ENCODE assay signal across 8 cellular contexts in the genomic region with DNA sequence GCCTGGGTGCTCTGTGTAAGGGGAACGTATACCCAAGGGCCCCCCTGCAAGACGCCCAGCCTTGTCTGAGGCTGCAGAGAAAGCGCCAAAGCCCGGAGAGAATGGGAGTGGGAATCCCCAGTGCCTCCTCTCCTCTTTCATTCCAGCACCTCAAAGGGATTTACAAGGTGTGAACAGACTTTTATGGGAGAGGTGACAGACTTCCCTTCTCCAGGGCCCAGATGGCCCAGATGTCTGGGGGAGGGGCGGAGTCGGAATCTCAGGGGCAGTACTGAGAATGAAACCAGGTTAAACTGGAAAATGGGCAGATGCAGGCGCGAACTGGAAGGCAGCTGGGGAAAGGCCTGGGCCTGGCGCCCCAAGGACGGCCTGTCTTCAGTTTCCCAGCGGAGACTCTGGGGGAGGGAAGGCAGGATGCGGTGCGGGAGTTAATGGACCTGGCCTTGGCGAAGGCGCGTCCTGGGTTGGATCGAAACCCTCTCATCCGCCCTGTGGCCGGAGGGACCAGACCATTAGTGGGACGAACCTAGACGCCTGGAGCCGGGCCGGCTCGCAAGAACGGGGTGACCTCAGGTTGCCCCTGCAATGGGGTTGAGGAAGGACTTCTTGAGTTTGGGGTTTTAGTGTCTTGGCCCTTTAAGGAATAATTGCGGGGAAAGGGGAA. TPM values are rescaled to one million over a fixed set of nuclear protein-coding genes. Genes with fewer than 3 reads are reported as not detected.
A peak's percentile ranks its signal among the peaks of the same experiment; 100 is the strongest.
DNase-seq lines count a peak whose midpoint lies in the region; ATAC-seq and TF ChIP-seq lines count a peak whose summit lies in the region.

No MANE protein-coding gene starts in this region.

- no peaks in the 10 kb centered on the region for H3K27me3 ChIP-seq in Peyer's patch
- H3K27me3 ChIP-seq in thoracic aorta (replicated peaks; ENCODE audit: insufficient read depth), result no peaks in the 10 kb centered on the region

- DNase-seq in Daoy (ENCODE audit: low read depth) (peak; percentile 50), Peyer's patch (peak; percentile 32 to 74 (median 70)), cardiac fibroblast (ENCODE audit: low read depth in 2 of 2) (peak; percentile 44 to 55), lung microvascular endothelial cell (ENCODE audit: low read depth in 2 of 2) (peak; percentile 22 to 29), thoracic aorta (ENCODE audit: low spot score) (no peak), NCI-H1436 (lab: John Stamatoyannopoulos, UW) (no peak), GM13977 (ENCODE audit: low spot score) (no peak)

- peaks cover 0 to 37% (median 25%) of the 10 kb centered on the region in 4 donors for H3K4me1 ChIP-seq in Peyer's patch
- H3K4me1 ChIP-seq in thoracic aorta (ENCODE audit: control insufficient read depth in 1 of 2, low read depth in 2 of 2), result peaks cover 26 to 62% of the 10 kb centered on the region in 2 donors

- in situ Hi-C loops in GM13977 (cut with MboI; ENCODE audit: low pct_unique_long_range_greater_than_20kb, low sequenced_read_pairs, unreplicated experiment), result loop anchor here (10.0 kb wide), 1 partner anchor 214 kb away; no protein-coding TSS in a partner anchor

- ATAC-seq in thoracic aorta (ENCODE audit: insufficient number of reproducible peaks, low FRiP score, low read depth) (no peak), GM21529 (IDR thresholded peaks at IDR 0.05; ENCODE audit: unreplicated experiment) (no peak)

- peaks cover 0 to 17% (median 0%) of the 10 kb centered on the region in 3 donors for H3K36me3 ChIP-seq in Peyer's patch
- H3K36me3 ChIP-seq in thoracic aorta, result peaks cover 12% of the 10 kb centered on the region

- TF ChIP-seq CTCF in Peyer's patch (IDR thresholded peaks at IDR 0.05) (no peak), cardiac fibroblast (IDR thresholded peaks at IDR 0.05; ENCODE audit: low read depth, low read length) (no peak), thoracic aorta (IDR thresholded peaks at IDR 0.05) (no peak), GM13977 (IDR thresholded peaks at IDR 0.05; ENCODE audit: extremely low read depth, insufficient read depth, missing control alignments) (no peak)

- H3K27ac ChIP-seq in Peyer's patch (peak overlapping the region; percentile 86 to 95 (median 94)), thoracic aorta (peak overlapping the region; percentile 82 to 90)

- no peak for TF ChIP-seq POLR2A in Peyer's patch (IDR thresholded peaks at IDR 0.05)

- H3K9me3 ChIP-seq in Peyer's patch (no peaks in the 10 kb centered on the region), thoracic aorta (no peaks in the 10 kb centered on the region)

- peak overlapping the region; percentile 29 to 88 (median 60) for H3K4me3 ChIP-seq in Peyer's patch
- peak overlapping the region; percentile 21 to 43 for H3K4me3 ChIP-seq in cardiac fibroblast (replicated peaks in 1 of 2; ENCODE audit: low read depth in 2 of 2, low read length in 2 of 2)
- H3K4me3 ChIP-seq in thoracic aorta, result peak overlapping the region; percentile 88

RNA-seq across cellular contexts. Expression of a gene that starts 0.6 kb away (rescaled TPM):
- 39.6 and 53.9 TPM in 2 replicates for total RNA-seq in Daoy (2014; rRNA removed; shearing (Covaris generic))
- 100 to 1,000 TPM in 1 of 4 donors, 10 to 100 TPM in 3; 30.1 to 314 (median 81.5) TPM for total RNA-seq in Peyer's patch
- 17.7 and 20.4 TPM in 2 replicates for total RNA-seq in lung microvascular endothelial cell
- total RNA-seq in thoracic aorta, result 100 to 1,000 TPM in 1 of 2 donors, 10 to 100 TPM in 1; 98.2 to 105 TPM

RNA-seq across cellular contexts. Expression of a gene that starts 1.5 kb away (rescaled TPM):
- total RNA-seq in Daoy (2014; rRNA removed; shearing (Covaris generic)), result 26.3 and 35.7 TPM in 2 replicates
- total RNA-seq in Peyer's patch (100 to 1,000 TPM in 1 of 4 donors, 10 to 100 TPM in 3; 54.5 to 133 (median 92.2) TPM), lung microvascular endothelial cell (42.1 and 58.3 TPM in 2 replicates), thoracic aorta (10 to 100 TPM; 32.2 to 84.2 TPM)

RNA-seq across cellular contexts. Expression of a gene that starts 18.4 kb away (rescaled TPM):
- total RNA-seq in Daoy (2014; rRNA removed; shearing (Covaris generic)), result 7.9 and 10.2 TPM in 2 replicates
- total RNA-seq in Peyer's patch (100 to 1,000 TPM in 3 of 4 donors, 10 to 100 TPM in 1; 89.1 to 548 (median 264) TPM), lung microvascular endothelial cell (0.44 and 1.6 TPM in 2 replicates), thoracic aorta (100 to 1,000 TPM; 277 to 754 TPM)

RNA-seq across cellular contexts. Expression of a gene that starts 28.4 kb away (rescaled TPM):
- 1.3 and 1.8 TPM in 2 replicates for total RNA-seq in Daoy (2014; rRNA removed; shearing (Covaris generic))
- total RNA-seq in Peyer's patch, result 100 to 1,000 TPM in 1 of 4 donors, 10 to 100 TPM in 3; 43.7 to 127 (median 91.9) TPM
- total RNA-seq in lung microvascular endothelial cell, result 2.2 and 3.0 TPM in 2 replicates
- 1 to 10 TPM in 1 of 2 donors, under 1 TPM in 1; 0.68 to 7.1 TPM for total RNA-seq in thoracic aorta

RNA-seq across cellular contexts. Expression of a gene that starts 33.6 kb away (rescaled TPM):
- total RNA-seq in Daoy (2014; rRNA removed; shearing (Covaris generic)), result 0.40 and 1.7 TPM in 2 replicates
- 10 to 100 TPM in 1 of 4 donors, 1 to 10 TPM in 3; 7.0 to 57.8 (median 7.7) TPM for total RNA-seq in Peyer's patch
- total RNA-seq in lung microvascular endothelial cell, result 0.22 TPM in 1 of 2 replicates, not detected in the other
- total RNA-seq in thoracic aorta, result 10 to 100 TPM in 1 of 2 donors, 1 to 10 TPM in 1; 7.6 to 12.2 TPM

Comparison
In these comparisons a context has a peak if more than half of its experiments do, and no peak if none do; other contexts are left out.
1. DNase-seq: peak in Daoy (single experiment), Peyer's patch (3 of 3), cardiac fibroblast (2 of 2) and lung microvascular endothelial cell (2 of 2); none in thoracic aorta (single experiment), NCI-H1436 (single experiment) and GM13977 (single experiment).
2. H3K4me3 ChIP-seq: peak in every context shown above with its lines; median percentile 88 in thoracic aorta; 60 in Peyer's patch; 32 in cardiac fibroblast.